27 cellular contexts compared by ENCODE assay signal in genomic region chr11:64718084-64718779, GRCh38. TPM values are rescaled to one million over a fixed set of nuclear protein-coding genes. Genes with fewer than 3 reads are reported as not detected.
"Had no signal": no experiment of that assay in that cellular context is flagged by ENCODE, and none has a peak within 500 bp of the region (broad histone marks: within the 10 kb centered on the region; RNA-seq: fewer than 3 reads in every experiment).

No MANE protein-coding gene starts in this region.

- H3K9me3 Mint-ChIP-seq: activated naive CD8-positive, alpha-beta T cell treated with anti-CD3 and anti-CD28 coated beads for 36 hours; activated T-cell treated with anti-CD3 and anti-CD28 coated beads, Interleukin-2, amount 50 U/mL, for 24 hours; dendritic cell treated with granulocyte-macrophage colony-stimulating factor and Interleukin-4, amounts not matched to agents 40 ng/mL and 50 ng/mL, for 4 days; neural crest cell; type B pancreatic cell; WTC11 had no signal

- H3K4me3 ChIP-seq: breast epithelium, lower lobe of right lung, prostate gland, spleen, thoracic aorta had no signal

- H3K9me3 ChIP-seq: breast epithelium, lower lobe of right lung, prostate gland, spleen, thoracic aorta had no signal

- H3K27ac Mint-ChIP-seq: activated naive CD8-positive, alpha-beta T cell treated with anti-CD3 and anti-CD28 coated beads for 36 hours; activated T-cell treated with anti-CD3 and anti-CD28 coated beads, Interleukin-2, amount 50 U/mL, for 24 hours; dendritic cell treated with granulocyte-macrophage colony-stimulating factor and Interleukin-4, amounts not matched to agents 40 ng/mL and 50 ng/mL, for 4 days; naive B cell; type B pancreatic cell had no signal

- H3K4me1 ChIP-seq: prostate gland had no signal

- H3K36me3 Mint-ChIP-seq: activated naive CD8-positive, alpha-beta T cell treated with anti-CD3 and anti-CD28 coated beads for 36 hours; naive B cell; type B pancreatic cell; WTC11 had no signal

- H3K27ac ChIP-seq: breast epithelium, lower lobe of right lung, prostate gland, spleen, thoracic aorta had no signal

- H3K36me3 ChIP-seq: breast epithelium, lower lobe of right lung, prostate gland, spleen, thoracic aorta had no signal

- H3K4me3 Mint-ChIP-seq: activated naive CD8-positive, alpha-beta T cell treated with anti-CD3 and anti-CD28 coated beads for 36 hours; activated T-cell treated with anti-CD3 and anti-CD28 coated beads, Interleukin-2, amount 50 U/mL, for 24 hours; dendritic cell treated with granulocyte-macrophage colony-stimulating factor and Interleukin-4, amounts not matched to agents 40 ng/mL and 50 ng/mL, for 4 days; naive B cell; type B pancreatic cell; WTC11 had no signal

- ATAC-seq: left lobe of liver, lower lobe of right lung, WTC11 had no signal

- DNase-seq: activated CD4-positive, alpha-beta T cell treated with anti-CD3 and anti-CD28 coated beads, Interleukin-2, amount 50 U/mL, for 4 hours; activated CD8-positive, alpha-beta memory T cell treated with anti-CD3 and anti-CD28 coated beads for 24 hours; activated CD8-positive, alpha-beta memory T cell treated with anti-CD3 and anti-CD28 coated beads, Interleukin-2, amount 50 U/mL, for 4 hours; activated naive CD4-positive, alpha-beta T cell treated with Interleukin-2 at 50 U/mL for 16 hours; activated naive CD8-positive, alpha-beta T cell treated with anti-CD3 and anti-CD28 coated beads for 36 hours; activated T-cell treated with anti-CD3 and anti-CD28 coated beads, Interleukin-2, amount 50 U/mL, for 24 hours; cerebellar nuclear complex; effector CD8-positive, alpha-beta T cell; erythroblast; foreskin fibroblast; lower lobe of right lung; mesendoderm; naive B cell; spleen; stimulated activated CD4-positive, alpha-beta T cell treated with anti-CD3 and anti-CD28 coated beads, Interleukin-4, amount 100 ng/mL, for 1 hour; stimulated activated naive CD4-positive, alpha-beta T cell treated with Interleukin-2 at 50 U/mL for 16 hours; T-helper 9 cell had no signal

RNA-seq across cellular contexts. Expression of gene NRXN2, which starts 4.8 kb away (rescaled TPM):
- total RNA-seq: glomerular endothelial cell, kidney epithelial cell had no signal

RNA-seq across cellular contexts. Expression of gene PYGM, which starts 41.5 kb away (rescaled TPM):
- total RNA-seq: glomerular endothelial cell had no signal
